14 cellular contexts compared by ENCODE assay signal in genomic region chr21:14513772-14514171, GRCh38. TPM values are rescaled to one million over a fixed set of nuclear protein-coding genes. Genes with fewer than 3 reads are reported as not detected.
"Had no signal": no experiment of that assay in that cellular context is flagged by ENCODE, and none has a peak within 500 bp of the region (broad histone marks: within the 10 kb centered on the region; RNA-seq: fewer than 3 reads in every experiment).

No MANE protein-coding gene starts in this region.

- H3K4me3 Mint-ChIP-seq: type B pancreatic cell had no signal

- H3K27me3 Mint-ChIP-seq: type B pancreatic cell had no signal

- H3K9me3 Mint-ChIP-seq: type B pancreatic cell had no signal

- H3K27ac Mint-ChIP-seq: type B pancreatic cell had no signal

- ATAC-seq: activated CD4-positive, CD25-positive, alpha-beta regulatory T cell treated with anti-CD3 and anti-CD28 coated beads, Interleukin-2, amount 50 U/mL, for 24 hours; gastroesophageal sphincter; heart left ventricle; left ventricle myocardium superior; right lobe of liver had no signal

- DNase-seq: activated CD4-positive, alpha-beta T cell treated with anti-CD3 and anti-CD28 coated beads, Interleukin-2, amount 50 U/mL, for 1 hour; activated CD8-positive, alpha-beta memory T cell treated with anti-CD3 and anti-CD28 coated beads for 24 hours; activated CD8-positive, alpha-beta memory T cell treated with anti-CD3 and anti-CD28 coated beads, Interleukin-2, amount 50 U/mL, for 4 hours; cortex of kidney; heart left ventricle; left ventricle myocardium superior; mammary epithelial cell; midbrain; posterior cingulate gyrus; right lobe of liver; stimulated activated CD4-positive, alpha-beta T cell treated with anti-CD3 and anti-CD28 coated beads, Interleukin-1b, Interleukin-23, amount 100 ng/mL, for 48 hours had no signal

- H3K36me3 Mint-ChIP-seq: type B pancreatic cell had no signal

RNA-seq across cellular contexts. Expression of gene SAMSN1, which starts 32.3 kb away (rescaled TPM):
- total RNA-seq: mammary epithelial cell had no signal
